Comparison of ENCODE assay signal across 2 cellular contexts in genomic region chr16:57277586-57277985, GRCh38.
A peak's percentile ranks its signal among the peaks of the same experiment; 100 is the strongest.
TF ChIP-seq lines count a peak whose summit lies in the region.

No MANE protein-coding gene starts in this region.

TF ChIP-seq in SK-N-SH, 30 proteins besides CTCF, POLR2A, EP300 and RAD21:
- TF ChIP-seq JUND (IDR thresholded peaks at IDR 0.05) (no peak), RFX5 (IDR thresholded peaks at IDR 0.05; ENCODE audit: low read length) (no peak), FOXJ3 (CRISPR knock-in tag; IDR thresholded peaks at IDR 0.05) (no peak), GABPA (IDR thresholded peaks at IDR 0.05; ENCODE audit: low read depth) (no peak), RXRA (IDR thresholded peaks at IDR 0.05; ENCODE audit: borderline replicate concordance, low read depth) (no peak), TAF1 (IDR thresholded peaks at IDR 0.05; ENCODE audit: borderline replicate concordance, low read depth, low read length) (no peak), USF1 (IDR thresholded peaks at IDR 0.05; ENCODE audit: borderline replicate concordance, low read depth) (no peak), TCF12 (IDR thresholded peaks at IDR 0.05) (peak; percentile 60; the same call in 1 of the 2 replicates), RCOR1 (IDR thresholded peaks at IDR 0.05; ENCODE audit: low read length) (no peak), NFIC (IDR thresholded peaks at IDR 0.05; ENCODE audit: borderline replicate concordance) (peak; percentile 60; the same call in 1 of the 2 replicates), FOXM1 (IDR thresholded peaks at IDR 0.05; ENCODE audit: low read depth) (no peak), EZH2phosphoT487 (IDR thresholded peaks at IDR 0.05; ENCODE audit: borderline replicate concordance, low read depth) (no peak)
- TF ChIP-seq, protein P1, sequence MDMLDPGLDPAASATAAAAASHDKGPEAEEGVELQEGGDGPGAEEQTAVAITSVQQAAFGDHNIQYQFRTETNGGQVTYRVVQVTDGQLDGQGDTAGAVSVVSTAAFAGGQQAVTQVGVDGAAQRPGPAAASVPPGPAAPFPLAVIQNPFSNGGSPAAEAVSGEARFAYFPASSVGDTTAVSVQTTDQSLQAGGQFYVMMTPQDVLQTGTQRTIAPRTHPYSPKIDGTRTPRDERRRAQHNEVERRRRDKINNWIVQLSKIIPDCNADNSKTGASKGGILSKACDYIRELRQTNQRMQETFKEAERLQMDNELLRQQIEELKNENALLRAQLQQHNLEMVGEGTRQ (IDR thresholded peaks at IDR 0.05; ENCODE audit: borderline replicate concordance, low read depth, low read length): no peak
- TF ChIP-seq, protein P2, sequence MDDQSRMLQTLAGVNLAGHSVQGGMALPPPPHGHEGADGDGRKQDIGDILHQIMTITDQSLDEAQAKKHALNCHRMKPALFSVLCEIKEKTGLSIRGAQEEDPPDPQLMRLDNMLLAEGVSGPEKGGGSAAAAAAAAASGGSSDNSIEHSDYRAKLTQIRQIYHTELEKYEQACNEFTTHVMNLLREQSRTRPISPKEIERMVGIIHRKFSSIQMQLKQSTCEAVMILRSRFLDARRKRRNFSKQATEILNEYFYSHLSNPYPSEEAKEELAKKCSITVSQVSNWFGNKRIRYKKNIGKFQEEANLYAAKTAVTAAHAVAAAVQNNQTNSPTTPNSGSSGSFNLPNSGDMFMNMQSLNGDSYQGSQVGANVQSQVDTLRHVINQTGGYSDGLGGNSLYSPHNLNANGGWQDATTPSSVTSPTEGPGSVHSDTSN (IDR thresholded peaks at IDR 0.05): no peak
- TF ChIP-seq, protein P3, sequence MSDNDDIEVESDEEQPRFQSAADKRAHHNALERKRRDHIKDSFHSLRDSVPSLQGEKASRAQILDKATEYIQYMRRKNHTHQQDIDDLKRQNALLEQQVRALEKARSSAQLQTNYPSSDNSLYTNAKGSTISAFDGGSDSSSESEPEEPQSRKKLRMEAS (IDR thresholded peaks at IDR 0.05; ENCODE audit: low read depth): 0 out of 2 replicates have a peak, but pooled peaks have one; percentile 44
- TF ChIP-seq, protein P4, sequence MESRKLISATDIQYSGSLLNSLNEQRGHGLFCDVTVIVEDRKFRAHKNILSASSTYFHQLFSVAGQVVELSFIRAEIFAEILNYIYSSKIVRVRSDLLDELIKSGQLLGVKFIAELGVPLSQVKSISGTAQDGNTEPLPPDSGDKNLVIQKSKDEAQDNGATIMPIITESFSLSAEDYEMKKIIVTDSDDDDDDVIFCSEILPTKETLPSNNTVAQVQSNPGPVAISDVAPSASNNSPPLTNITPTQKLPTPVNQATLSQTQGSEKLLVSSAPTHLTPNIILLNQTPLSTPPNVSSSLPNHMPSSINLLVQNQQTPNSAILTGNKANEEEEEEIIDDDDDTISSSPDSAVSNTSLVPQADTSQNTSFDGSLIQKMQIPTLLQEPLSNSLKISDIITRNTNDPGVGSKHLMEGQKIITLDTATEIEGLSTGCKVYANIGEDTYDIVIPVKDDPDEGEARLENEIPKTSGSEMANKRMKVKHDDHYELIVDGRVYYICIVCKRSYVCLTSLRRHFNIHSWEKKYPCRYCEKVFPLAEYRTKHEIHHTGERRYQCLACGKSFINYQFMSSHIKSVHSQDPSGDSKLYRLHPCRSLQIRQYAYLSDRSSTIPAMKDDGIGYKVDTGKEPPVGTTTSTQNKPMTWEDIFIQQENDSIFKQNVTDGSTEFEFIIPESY (IDR thresholded peaks at IDR 0.05; ENCODE audit: borderline replicate concordance, low read depth): no peak
- TF ChIP-seq, protein P5, sequence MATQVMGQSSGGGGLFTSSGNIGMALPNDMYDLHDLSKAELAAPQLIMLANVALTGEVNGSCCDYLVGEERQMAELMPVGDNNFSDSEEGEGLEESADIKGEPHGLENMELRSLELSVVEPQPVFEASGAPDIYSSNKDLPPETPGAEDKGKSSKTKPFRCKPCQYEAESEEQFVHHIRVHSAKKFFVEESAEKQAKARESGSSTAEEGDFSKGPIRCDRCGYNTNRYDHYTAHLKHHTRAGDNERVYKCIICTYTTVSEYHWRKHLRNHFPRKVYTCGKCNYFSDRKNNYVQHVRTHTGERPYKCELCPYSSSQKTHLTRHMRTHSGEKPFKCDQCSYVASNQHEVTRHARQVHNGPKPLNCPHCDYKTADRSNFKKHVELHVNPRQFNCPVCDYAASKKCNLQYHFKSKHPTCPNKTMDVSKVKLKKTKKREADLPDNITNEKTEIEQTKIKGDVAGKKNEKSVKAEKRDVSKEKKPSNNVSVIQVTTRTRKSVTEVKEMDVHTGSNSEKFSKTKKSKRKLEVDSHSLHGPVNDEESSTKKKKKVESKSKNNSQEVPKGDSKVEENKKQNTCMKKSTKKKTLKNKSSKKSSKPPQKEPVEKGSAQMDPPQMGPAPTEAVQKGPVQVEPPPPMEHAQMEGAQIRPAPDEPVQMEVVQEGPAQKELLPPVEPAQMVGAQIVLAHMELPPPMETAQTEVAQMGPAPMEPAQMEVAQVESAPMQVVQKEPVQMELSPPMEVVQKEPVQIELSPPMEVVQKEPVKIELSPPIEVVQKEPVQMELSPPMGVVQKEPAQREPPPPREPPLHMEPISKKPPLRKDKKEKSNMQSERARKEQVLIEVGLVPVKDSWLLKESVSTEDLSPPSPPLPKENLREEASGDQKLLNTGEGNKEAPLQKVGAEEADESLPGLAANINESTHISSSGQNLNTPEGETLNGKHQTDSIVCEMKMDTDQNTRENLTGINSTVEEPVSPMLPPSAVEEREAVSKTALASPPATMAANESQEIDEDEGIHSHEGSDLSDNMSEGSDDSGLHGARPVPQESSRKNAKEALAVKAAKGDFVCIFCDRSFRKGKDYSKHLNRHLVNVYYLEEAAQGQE (IDR thresholded peaks at IDR 0.05; ENCODE audit: low read depth, low read length): no peak

TF ChIP-seq in GM12878, 131 proteins besides CTCF, POLR2A, EP300 and RAD21:
- TF ChIP-seq BHLHE40 (IDR thresholded peaks at IDR 0.05; ENCODE audit: borderline replicate concordance in 1 of 2, low read depth in 2 of 2, low read length in 1 of 2) (peak in 1 of 2 experiments; percentile 33; a peak in 1 of 4 replicates), E4F1 (IDR thresholded peaks at IDR 0.05; ENCODE audit: borderline replicate concordance, partially characterized antibody) (no peak), IKZF2 (IDR thresholded peaks at IDR 0.05) (peak; percentile 33 to 35; a peak in 1 of 4 replicates), RUNX3 (IDR thresholded peaks at IDR 0.05; ENCODE audit: low read length) (peak; percentile 62)
